ENCODE assay signal across 11 cellular contexts in the genomic region with DNA sequence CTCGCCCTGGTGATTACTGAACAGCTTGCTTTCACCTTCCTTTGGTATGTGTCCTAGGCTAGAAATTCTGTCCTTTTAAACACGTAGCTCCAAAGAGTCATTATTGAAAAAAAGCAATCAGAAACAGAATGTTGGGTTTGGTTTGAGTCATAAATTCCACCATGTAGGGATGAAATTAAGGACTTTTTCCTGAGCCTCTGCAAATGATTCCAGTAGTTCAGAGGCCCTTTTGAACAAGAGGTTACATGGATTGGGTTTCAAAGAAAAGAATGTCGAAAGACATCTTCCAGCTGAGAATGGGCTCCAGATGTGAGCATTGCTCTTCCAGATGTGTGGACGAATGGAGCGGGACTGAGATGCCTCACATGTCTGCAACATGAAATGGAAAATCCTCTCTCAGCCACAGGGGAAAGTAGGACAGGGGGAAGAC. TPM values are rescaled to one million over a fixed set of nuclear protein-coding genes. Genes with fewer than 3 reads are reported as not detected.
DNase-seq lines count a peak whose midpoint lies in the region; ATAC-seq and TF ChIP-seq lines count a peak whose summit lies in the region.
"Had no signal": no experiment of that assay in that cellular context is flagged by ENCODE, and none has a peak within 500 bp of the region (broad histone marks: within the 10 kb centered on the region; RNA-seq: fewer than 3 reads in every experiment).

No MANE protein-coding gene starts in this region.

- no peak overlapping the region for H3K4me3 Mint-ChIP-seq in activated T-helper 1 cell treated with anti-CD3 and anti-CD28 coated beads, Interleukin-12 subunit alpha, Interleukin-12 subunit beta, Interleukin-2, Interleukin-4 antibody, amounts not matched to agents 30 ng/mL and 10 ng/mL and 1 ng/mL, durations not matched to agents 14 hours and 24 hours and 36 hours
- H3K4me3 Mint-ChIP-seq in endodermal cell = no peak overlapping the region

- WGBS in sigmoid colon, 2 donors = 82 to 85% methylated on average over 5 of the region's 5 CpGs
- 92 to 93% methylated on average over 5 of the region's 5 CpGs for WGBS in endodermal cell (ENCODE audit: insufficient coverage in 1 of 2, insufficient read length in 1 of 2), 2 experiments

- peak; percentile 67 for DNase-seq in GM03348 (ENCODE audit: low spot score)
- no peak for DNase-seq in activated T-helper 1 cell treated with anti-CD3 and anti-CD28 coated beads, Interleukin-12 subunit alpha, Interleukin-12 subunit beta, Interleukin-2, Interleukin-4 antibody, amounts not matched to agents 30 ng/mL and 10 ng/mL and 1 ng/mL, durations not matched to agents 14 hours and 24 hours and 36 hours (ENCODE audit: low spot score)
- no peak for DNase-seq in foreskin keratinocyte
- DNase-seq in sigmoid colon = peak; percentile 76
- no peak for DNase-seq in endodermal cell
- no peak for DNase-seq in NCI-H446 (lab: John Stamatoyannopoulos, UW)
- DNase-seq: DND-41; NCI-H1105 treated with DMSO at 0.1 percent for 48 hours; stimulated activated naive CD4-positive, alpha-beta T cell had no signal

- H3K27me3 Mint-ChIP-seq in activated T-helper 1 cell treated with anti-CD3 and anti-CD28 coated beads, Interleukin-12 subunit alpha, Interleukin-12 subunit beta, Interleukin-2, Interleukin-4 antibody, amounts not matched to agents 30 ng/mL and 10 ng/mL and 1 ng/mL, durations not matched to agents 14 hours and 24 hours and 36 hours (ENCODE audit: insufficient read depth) = peaks cover 41% of the 10 kb centered on the region
- H3K27me3 Mint-ChIP-seq in endodermal cell (ENCODE audit: insufficient read depth) = no peaks in the 10 kb centered on the region

- no peaks in the 10 kb centered on the region for H3K27me3 ChIP-seq in foreskin keratinocyte
- H3K27me3 ChIP-seq in sigmoid colon = no peaks in the 10 kb centered on the region
- H3K27me3 ChIP-seq in endodermal cell (ENCODE audit: control insufficient read depth, insufficient read depth, low read length, poor library complexity, severe bottlenecking) = no peaks in the 10 kb centered on the region

- ATAC-seq in foreskin keratinocyte (no peak), GM18498 (IDR thresholded peaks at IDR 0.05; ENCODE audit: unreplicated experiment) (no peak), GM21447 (IDR thresholded peaks at IDR 0.05; ENCODE audit: unreplicated experiment) (no peak)

- peaks cover 23% of the 10 kb centered on the region for H3K4me1 Mint-ChIP-seq in activated T-helper 1 cell treated with anti-CD3 and anti-CD28 coated beads, Interleukin-12 subunit alpha, Interleukin-12 subunit beta, Interleukin-2, Interleukin-4 antibody, amounts not matched to agents 30 ng/mL and 10 ng/mL and 1 ng/mL, durations not matched to agents 14 hours and 24 hours and 36 hours (ENCODE audit: low read depth)
- H3K4me1 Mint-ChIP-seq in endodermal cell = peaks cover 13% of the 10 kb centered on the region

- H3K9me3 ChIP-seq in sigmoid colon = no peaks in the 10 kb centered on the region
- H3K9me3 ChIP-seq in endodermal cell (ENCODE audit: control insufficient read depth, low read length) = peaks cover under 1% of the 10 kb centered on the region

- no peak for TF ChIP-seq EP300 in sigmoid colon (IDR thresholded peaks at IDR 0.05)

- intact Hi-C loops in activated T-helper 1 cell treated with anti-CD3 and anti-CD28 coated beads, Interleukin-12 subunit alpha, Interleukin-12 subunit beta, Interleukin-2, Interleukin-4 antibody, amounts not matched to agents 30 ng/mL and 10 ng/mL and 1 ng/mL, durations not matched to agents 14 hours and 24 hours and 36 hours (cut with micrococcal nuclease) = loop anchor here (1.0 to 2.0 kb wide), 5 partner anchors 8 to 74 kb away; a partner anchor contains a TSS
- intact Hi-C loops in sigmoid colon (cut with DNase I) = no loop called here

- H3K36me3 Mint-ChIP-seq in activated T-helper 1 cell treated with anti-CD3 and anti-CD28 coated beads, Interleukin-12 subunit alpha, Interleukin-12 subunit beta, Interleukin-2, Interleukin-4 antibody, amounts not matched to agents 30 ng/mL and 10 ng/mL and 1 ng/mL, durations not matched to agents 14 hours and 24 hours and 36 hours (ENCODE audit: low read depth) = no peaks in the 10 kb centered on the region
- H3K36me3 Mint-ChIP-seq in endodermal cell (ENCODE audit: low read depth) = no peaks in the 10 kb centered on the region

- peak overlapping the region; percentile 51 for H3K27ac Mint-ChIP-seq in activated T-helper 1 cell treated with anti-CD3 and anti-CD28 coated beads, Interleukin-12 subunit alpha, Interleukin-12 subunit beta, Interleukin-2, Interleukin-4 antibody, amounts not matched to agents 30 ng/mL and 10 ng/mL and 1 ng/mL, durations not matched to agents 14 hours and 24 hours and 36 hours
- no peak overlapping the region for H3K27ac Mint-ChIP-seq in endodermal cell

- H3K9me3 Mint-ChIP-seq in activated T-helper 1 cell treated with anti-CD3 and anti-CD28 coated beads, Interleukin-12 subunit alpha, Interleukin-12 subunit beta, Interleukin-2, Interleukin-4 antibody, amounts not matched to agents 30 ng/mL and 10 ng/mL and 1 ng/mL, durations not matched to agents 14 hours and 24 hours and 36 hours = peaks cover 1% of the 10 kb centered on the region
- H3K9me3 Mint-ChIP-seq in endodermal cell = peaks cover under 1% of the 10 kb centered on the region

- H3K36me3 ChIP-seq in sigmoid colon (no peaks in the 10 kb centered on the region), endodermal cell (ENCODE audit: control insufficient read depth, insufficient read depth, low read length) (no peaks in the 10 kb centered on the region)

- TF ChIP-seq CTCF in foreskin keratinocyte (conservative IDR thresholded peaks at IDR 0.05) = no peak
- TF ChIP-seq CTCF in sigmoid colon (IDR thresholded peaks at IDR 0.05) = no peak
- TF ChIP-seq CTCF in endodermal cell (conservative IDR thresholded peaks at IDR 0.05) = no peak

- H3K27ac ChIP-seq in foreskin keratinocyte (peak overlapping the region; percentile 99), sigmoid colon (peak overlapping the region; percentile 60 to 67 (median 62)), endodermal cell (ENCODE audit: low read depth, low read length) (no peak overlapping the region)

- TF ChIP-seq POLR2A in sigmoid colon (IDR thresholded peaks at IDR 0.05) = no peak

- H3K9ac ChIP-seq in endodermal cell (ENCODE audit: extremely low read depth, low read length, poor library complexity, severe bottlenecking) = no peak overlapping the region

- no peak overlapping the region for H3K4me3 ChIP-seq in sigmoid colon
- no peak overlapping the region for H3K4me3 ChIP-seq in endodermal cell (ENCODE audit: low read length)

- H3K4me1 ChIP-seq in foreskin keratinocyte (peaks cover 57% of the 10 kb centered on the region), sigmoid colon (no peaks in the 10 kb centered on the region), endodermal cell (ENCODE audit: control insufficient read depth, insufficient read depth, low read length) (no peaks in the 10 kb centered on the region)

RNA-seq across cellular contexts. Expression of a gene that starts 23.5 kb away (rescaled TPM):
- total RNA-seq in activated T-helper 1 cell treated with anti-CD3 and anti-CD28 coated beads, Interleukin-12 subunit alpha, Interleukin-12 subunit beta, Interleukin-2, Interleukin-4 antibody, amounts not matched to agents 30 ng/mL and 10 ng/mL and 1 ng/mL, durations not matched to agents 14 hours and 24 hours and 36 hours = 29.6 and 33.6 TPM in 2 replicates
- 174 and 217 TPM in 2 replicates for total RNA-seq in foreskin keratinocyte
- 230 and 288 TPM in 2 replicates for polyA plus RNA-seq in foreskin keratinocyte
- total RNA-seq in sigmoid colon = 100 to 1,000 TPM in 2 of 4 donors, 10 to 100 TPM in 2; 72.1 to 172 (median 94.2) TPM
- 100 to 1,000 TPM in 1 of 3 donors, 10 to 100 TPM in 2; 25.8 to 153 (median 34.7) TPM for polyA plus RNA-seq in sigmoid colon
- under 1 TPM; 0.58 to 0.59 TPM for total RNA-seq in endodermal cell
- 8.4 TPM for polyA plus RNA-seq in endodermal cell (2013, experiment 1 of 2)
- polyA plus RNA-seq in endodermal cell (2013, experiment 2 of 2) = 11.8 TPM

Comparison
In these comparisons a context has a peak if more than half of its experiments do, and no peak if none do; other contexts are left out.
1. DNase-seq: peak in GM03348 (single experiment) and sigmoid colon (single experiment); none in activated T-helper 1 cell treated with anti-CD3 and anti-CD28 coated beads, Interleukin-12 subunit alpha, Interleukin-12 subunit beta, Interleukin-2, Interleukin-4 antibody, amounts not matched to agents 30 ng/mL and 10 ng/mL and 1 ng/mL, durations not matched to agents 14 hours and 24 hours and 36 hours (single experiment), foreskin keratinocyte (0 of 2), endodermal cell (single experiment) and NCI-H446 (0 of 2).
2. RNA of a gene that starts 23.5 kb away (total RNA-seq): 174 to 217 TPM in foreskin keratinocyte, 72.1 to 172 TPM in sigmoid colon and 29.6 to 33.6 TPM in activated T-helper 1 cell treated with anti-CD3 and anti-CD28 coated beads, Interleukin-12 subunit alpha, Interleukin-12 subunit beta, Interleukin-2, Interleukin-4 antibody, amounts not matched to agents 30 ng/mL and 10 ng/mL and 1 ng/mL, durations not matched to agents 14 hours and 24 hours and 36 hours; 0.58 to 0.59 TPM in endodermal cell; every median in the first group is over 10 times any median in the second.